Comparison of ENCODE assay signal across 1 cellular context in the genomic region with DNA sequence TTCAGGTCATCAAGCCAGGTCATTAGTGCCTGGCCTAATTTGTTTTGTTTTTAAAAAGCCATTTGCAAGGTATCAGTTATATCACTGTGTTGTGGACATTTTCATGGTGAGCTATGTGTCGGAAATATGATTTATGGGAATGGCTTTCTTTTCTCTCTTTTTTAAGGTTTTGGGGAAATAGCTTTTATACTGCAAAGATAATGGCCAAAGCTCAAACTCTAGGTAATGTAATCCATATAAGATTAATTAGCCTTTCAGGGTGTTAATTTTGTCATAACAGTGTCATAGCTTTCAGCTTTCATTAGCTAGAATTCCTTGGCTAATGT.
TF ChIP-seq lines count a peak whose summit lies in the region.

No MANE protein-coding gene starts in this region.

TF ChIP-seq in K562, 482 proteins besides CTCF, POLR2A, EP300 and RAD21 (continued from another document):
- TF ChIP-seq, protein P1, sequence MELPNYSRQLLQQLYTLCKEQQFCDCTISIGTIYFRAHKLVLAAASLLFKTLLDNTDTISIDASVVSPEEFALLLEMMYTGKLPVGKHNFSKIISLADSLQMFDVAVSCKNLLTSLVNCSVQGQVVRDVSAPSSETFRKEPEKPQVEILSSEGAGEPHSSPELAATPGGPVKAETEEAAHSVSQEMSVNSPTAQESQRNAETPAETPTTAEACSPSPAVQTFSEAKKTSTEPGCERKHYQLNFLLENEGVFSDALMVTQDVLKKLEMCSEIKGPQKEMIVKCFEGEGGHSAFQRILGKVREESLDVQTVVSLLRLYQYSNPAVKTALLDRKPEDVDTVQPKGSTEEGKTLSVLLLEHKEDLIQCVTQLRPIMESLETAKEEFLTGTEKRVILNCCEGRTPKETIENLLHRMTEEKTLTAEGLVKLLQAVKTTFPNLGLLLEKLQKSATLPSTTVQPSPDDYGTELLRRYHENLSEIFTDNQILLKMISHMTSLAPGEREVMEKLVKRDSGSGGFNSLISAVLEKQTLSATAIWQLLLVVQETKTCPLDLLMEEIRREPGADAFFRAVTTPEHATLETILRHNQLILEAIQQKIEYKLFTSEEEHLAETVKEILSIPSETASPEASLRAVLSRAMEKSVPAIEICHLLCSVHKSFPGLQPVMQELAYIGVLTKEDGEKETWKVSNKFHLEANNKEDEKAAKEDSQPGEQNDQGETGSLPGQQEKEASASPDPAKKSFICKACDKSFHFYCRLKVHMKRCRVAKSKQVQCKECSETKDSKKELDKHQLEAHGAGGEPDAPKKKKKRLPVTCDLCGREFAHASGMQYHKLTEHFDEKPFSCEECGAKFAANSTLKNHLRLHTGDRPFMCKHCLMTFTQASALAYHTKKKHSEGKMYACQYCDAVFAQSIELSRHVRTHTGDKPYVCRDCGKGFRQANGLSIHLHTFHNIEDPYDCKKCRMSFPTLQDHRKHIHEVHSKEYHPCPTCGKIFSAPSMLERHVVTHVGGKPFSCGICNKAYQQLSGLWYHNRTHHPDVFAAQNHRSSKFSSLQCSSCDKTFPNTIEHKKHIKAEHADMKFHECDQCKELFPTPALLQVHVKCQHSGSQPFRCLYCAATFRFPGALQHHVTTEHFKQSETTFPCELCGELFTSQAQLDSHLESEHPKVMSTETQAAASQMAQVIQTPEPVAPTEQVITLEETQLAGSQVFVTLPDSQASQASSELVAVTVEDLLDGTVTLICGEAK (IDR thresholded peaks at IDR 0.05), result 0 out of 2 replicates have a peak, but pooled peaks have one; percentile 13
- TF ChIP-seq, protein P1 (CRISPR knock-in tag; IDR thresholded peaks at IDR 0.05), result no peak
- TF ChIP-seq TRIM28 (IDR thresholded peaks at IDR 0.05), result 0 out of 2 replicates have a peak, but pooled peaks have one; percentile 17
- TF ChIP-seq, protein P2, sequence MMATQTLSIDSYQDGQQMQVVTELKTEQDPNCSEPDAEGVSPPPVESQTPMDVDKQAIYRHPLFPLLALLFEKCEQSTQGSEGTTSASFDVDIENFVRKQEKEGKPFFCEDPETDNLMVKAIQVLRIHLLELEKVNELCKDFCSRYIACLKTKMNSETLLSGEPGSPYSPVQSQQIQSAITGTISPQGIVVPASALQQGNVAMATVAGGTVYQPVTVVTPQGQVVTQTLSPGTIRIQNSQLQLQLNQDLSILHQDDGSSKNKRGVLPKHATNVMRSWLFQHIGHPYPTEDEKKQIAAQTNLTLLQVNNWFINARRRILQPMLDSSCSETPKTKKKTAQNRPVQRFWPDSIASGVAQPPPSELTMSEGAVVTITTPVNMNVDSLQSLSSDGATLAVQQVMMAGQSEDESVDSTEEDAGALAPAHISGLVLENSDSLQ (IDR thresholded peaks at IDR 0.05), result peak; percentile 91
- TF ChIP-seq FOSL1 (tag; conservative IDR thresholded peaks at IDR 0.05), result 0 out of 2 replicates have a peak, but pooled peaks have one; percentile 21
- TF ChIP-seq ZEB2 (IDR thresholded peaks at IDR 0.05), result no peak
- TF ChIP-seq PYGO2 (tag; IDR thresholded peaks at IDR 0.05), result 0 out of 2 replicates have a peak, but pooled peaks have one; percentile 58
- no peak for TF ChIP-seq POU5F1 (IDR thresholded peaks at IDR 0.05; ENCODE audit: borderline replicate concordance, low read depth, low read length, partially characterized antibody)
- TF ChIP-seq ZNF551 (CRISPR knock-in tag; IDR thresholded peaks at IDR 0.05), result no peak
- peak; percentile 91 for TF ChIP-seq MEIS2 (IDR thresholded peaks at IDR 0.05; ENCODE audit: partially characterized antibody)
- TF ChIP-seq PTTG1 (tag; IDR thresholded peaks at IDR 0.05; ENCODE audit: low read depth), result peak; percentile 12; the same call in 1 of the 2 replicates
- TF ChIP-seq, protein P3, sequence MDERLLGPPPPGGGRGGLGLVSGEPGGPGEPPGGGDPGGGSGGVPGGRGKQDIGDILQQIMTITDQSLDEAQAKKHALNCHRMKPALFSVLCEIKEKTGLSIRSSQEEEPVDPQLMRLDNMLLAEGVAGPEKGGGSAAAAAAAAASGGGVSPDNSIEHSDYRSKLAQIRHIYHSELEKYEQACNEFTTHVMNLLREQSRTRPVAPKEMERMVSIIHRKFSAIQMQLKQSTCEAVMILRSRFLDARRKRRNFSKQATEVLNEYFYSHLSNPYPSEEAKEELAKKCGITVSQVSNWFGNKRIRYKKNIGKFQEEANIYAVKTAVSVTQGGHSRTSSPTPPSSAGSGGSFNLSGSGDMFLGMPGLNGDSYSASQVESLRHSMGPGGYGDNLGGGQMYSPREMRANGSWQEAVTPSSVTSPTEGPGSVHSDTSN (CRISPR knock-in tag; IDR thresholded peaks at IDR 0.05; ENCODE audit: low read depth), result no peak
- TF ChIP-seq, protein P3 (tag; conservative IDR thresholded peaks at IDR 0.05; ENCODE audit: low read depth), result peak; percentile 89
- TF ChIP-seq DPF2 (IDR thresholded peaks at IDR 0.05), result no peak
- no peak for TF ChIP-seq SOX6 (IDR thresholded peaks at IDR 0.05)
- TF ChIP-seq TCF3 (CRISPR knock-in tag; IDR thresholded peaks at IDR 0.05), result no peak
- 0 out of 2 replicates have a peak, but pooled peaks have one; percentile 28 for TF ChIP-seq ZNF785 (CRISPR knock-in tag; IDR thresholded peaks at IDR 0.05)
- TF ChIP-seq, protein P4, sequence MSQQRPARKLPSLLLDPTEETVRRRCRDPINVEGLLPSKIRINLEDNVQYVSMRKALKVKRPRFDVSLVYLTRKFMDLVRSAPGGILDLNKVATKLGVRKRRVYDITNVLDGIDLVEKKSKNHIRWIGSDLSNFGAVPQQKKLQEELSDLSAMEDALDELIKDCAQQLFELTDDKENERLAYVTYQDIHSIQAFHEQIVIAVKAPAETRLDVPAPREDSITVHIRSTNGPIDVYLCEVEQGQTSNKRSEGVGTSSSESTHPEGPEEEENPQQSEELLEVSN (IDR thresholded peaks at IDR 0.05; ENCODE audit: borderline replicate concordance in 1 of 2, extremely low read depth in 1 of 2, insufficient read depth in 1 of 2, insufficient read length in 1 of 2, low read depth in 1 of 2, low read length in 1 of 2, poor library complexity in 1 of 2, severe bottlenecking in 1 of 2), result no peak
- TF ChIP-seq GATAD2A (IDR thresholded peaks at IDR 0.05), result 0 out of 2 replicates have a peak, but pooled peaks have one; percentile 34
- TF ChIP-seq, protein P5, sequence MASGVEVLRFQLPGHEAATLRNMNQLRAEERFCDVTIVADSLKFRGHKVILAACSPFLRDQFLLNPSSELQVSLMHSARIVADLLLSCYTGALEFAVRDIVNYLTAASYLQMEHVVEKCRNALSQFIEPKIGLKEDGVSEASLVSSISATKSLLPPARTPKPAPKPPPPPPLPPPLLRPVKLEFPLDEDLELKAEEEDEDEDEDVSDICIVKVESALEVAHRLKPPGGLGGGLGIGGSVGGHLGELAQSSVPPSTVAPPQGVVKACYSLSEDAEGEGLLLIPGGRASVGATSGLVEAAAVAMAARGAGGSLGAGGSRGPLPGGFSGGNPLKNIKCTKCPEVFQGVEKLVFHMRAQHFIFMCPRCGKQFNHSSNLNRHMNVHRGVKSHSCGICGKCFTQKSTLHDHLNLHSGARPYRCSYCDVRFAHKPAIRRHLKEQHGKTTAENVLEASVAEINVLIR (CRISPR knock-in tag; IDR thresholded peaks at IDR 0.05), result no peak
- TF ChIP-seq, protein P6, sequence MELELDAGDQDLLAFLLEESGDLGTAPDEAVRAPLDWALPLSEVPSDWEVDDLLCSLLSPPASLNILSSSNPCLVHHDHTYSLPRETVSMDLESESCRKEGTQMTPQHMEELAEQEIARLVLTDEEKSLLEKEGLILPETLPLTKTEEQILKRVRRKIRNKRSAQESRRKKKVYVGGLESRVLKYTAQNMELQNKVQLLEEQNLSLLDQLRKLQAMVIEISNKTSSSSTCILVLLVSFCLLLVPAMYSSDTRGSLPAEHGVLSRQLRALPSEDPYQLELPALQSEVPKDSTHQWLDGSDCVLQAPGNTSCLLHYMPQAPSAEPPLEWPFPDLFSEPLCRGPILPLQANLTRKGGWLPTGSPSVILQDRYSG (tag; conservative IDR thresholded peaks at IDR 0.05; ENCODE audit: low read depth), result peak; percentile 3; the same call in 1 of the 2 replicates
